Comparison of ENCODE assay signal across 9 cellular contexts in genomic region chr17:2179615-2180295, GRCh38.
DNase-seq lines count a peak whose midpoint lies in the region; ATAC-seq and TF ChIP-seq lines count a peak whose summit lies in the region.
"Had no signal": no experiment of that assay in that cellular context is flagged by ENCODE, and none has a peak within 500 bp of the region (broad histone marks: within the 10 kb centered on the region; RNA-seq: fewer than 3 reads in every experiment).

No MANE protein-coding gene starts in this region.

- peak overlapping the region; percentile 53 to 66 for H3K27ac ChIP-seq in left lung
- H3K27ac ChIP-seq in tibial nerve: peak overlapping the region in 3 of 4 donors; percentile 45 to 76 (median 66)

- H3K9me3 ChIP-seq in left lung: no peaks in the 10 kb centered on the region
- H3K9me3 ChIP-seq in tibial nerve: no peaks in the 10 kb centered on the region

- peak overlapping the region in 4 of 10 donors; percentile 6 to 56 (median 42) for H3K27ac Mint-ChIP-seq in naive thymus-derived CD8-positive, alpha-beta T cell
- H3K27ac Mint-ChIP-seq: stimulated activated naive CD8-positive, alpha-beta T cell treated with anti-CD3 and anti-CD28 coated beads, Interleukin-15, Interleukin-2, amounts not matched to agents 100 ng/mL and 50 ng/mL, for 24 hours had no signal

- H3K27me3 ChIP-seq in left lung: no peaks in the 10 kb centered on the region
- H3K27me3 ChIP-seq in tibial nerve: no peaks in the 10 kb centered on the region

- ATAC-seq in left lung (peak; percentile 58), GM21381 (IDR thresholded peaks at IDR 0.05; ENCODE audit: unreplicated experiment) (no peak), HG03045 (IDR thresholded peaks at IDR 0.05; ENCODE audit: unreplicated experiment) (no peak)
- no peak for ATAC-seq in naive thymus-derived CD8-positive, alpha-beta T cell

- TF ChIP-seq POLR2A in tibial nerve (IDR thresholded peaks at IDR 0.05): no peak

- intact Hi-C loops in left lung (cut with DNase I): no loop called here

- DNase-seq in NCI-H1092 treated with DMSO at 0.1 percent for 48 hours (lab: John Stamatoyannopoulos, UW) (peak; percentile 97), cardiac fibroblast (ENCODE audit: low read depth in 2 of 2) (peak; percentile 98 to 99), left lung (peak in 1 of 2 donors; percentile 69), tibial nerve (ENCODE audit: low spot score in 2 of 2) (peak; percentile 84 to 98), NCI-H128 (lab: John Stamatoyannopoulos, UW; ENCODE audit: unreplicated experiment) (no peak)
- DNase-seq in naive thymus-derived CD8-positive, alpha-beta T cell: no peak

- no peaks in the 10 kb centered on the region for H3K9me3 Mint-ChIP-seq in naive thymus-derived CD8-positive, alpha-beta T cell
- H3K9me3 Mint-ChIP-seq: stimulated activated naive CD8-positive, alpha-beta T cell treated with anti-CD3 and anti-CD28 coated beads, Interleukin-15, Interleukin-2, amounts not matched to agents 100 ng/mL and 50 ng/mL, for 24 hours had no signal

- H3K4me1 Mint-ChIP-seq in naive thymus-derived CD8-positive, alpha-beta T cell: peaks cover 10 to 29% (median 13%) of the 10 kb centered on the region in 4 donors

- no peaks in the 10 kb centered on the region for H3K27me3 Mint-ChIP-seq in naive thymus-derived CD8-positive, alpha-beta T cell
- H3K27me3 Mint-ChIP-seq: stimulated activated naive CD8-positive, alpha-beta T cell treated with anti-CD3 and anti-CD28 coated beads, Interleukin-15, Interleukin-2, amounts not matched to agents 100 ng/mL and 50 ng/mL, for 24 hours had no signal

- H3K4me1 ChIP-seq in left lung (peaks cover 51 to 82% of the 10 kb centered on the region in 2 donors), tibial nerve (peaks cover 9 to 86% (median 61%) of the 10 kb centered on the region in 4 donors)

- H3K36me3 Mint-ChIP-seq in naive thymus-derived CD8-positive, alpha-beta T cell: peaks cover 5 to 78% (median 6%) of the 10 kb centered on the region in 3 donors

- H3K4me3 Mint-ChIP-seq in naive thymus-derived CD8-positive, alpha-beta T cell: no peak overlapping the region
- H3K4me3 Mint-ChIP-seq: stimulated activated naive CD8-positive, alpha-beta T cell treated with anti-CD3 and anti-CD28 coated beads, Interleukin-15, Interleukin-2, amounts not matched to agents 100 ng/mL and 50 ng/mL, for 24 hours had no signal

- POLR2A ChIA-PET in naive thymus-derived CD8-positive, alpha-beta T cell (lab: Charles Lee): no interaction called here

- TF ChIP-seq CTCF in cardiac fibroblast (IDR thresholded peaks at IDR 0.05; ENCODE audit: low read depth, low read length) (no peak), left lung (IDR thresholded peaks at IDR 0.05) (no peak), tibial nerve (IDR thresholded peaks at IDR 0.05) (peak in 1 of 5 experiments; percentile 13)

- peak in 1 of 2 donors; percentile 84 for TF ChIP-seq EP300 in tibial nerve (IDR thresholded peaks at IDR 0.05)

- H3K4me3 ChIP-seq in cardiac fibroblast (replicated peaks in 1 of 2; ENCODE audit: low read depth in 2 of 2, low read length in 2 of 2) (no peak overlapping the region), left lung (no peak overlapping the region), tibial nerve (no peak overlapping the region)

- 12 to 19% methylated on average over 9 of the region's 9 CpGs for WGBS in tibial nerve, 2 donors

- H3K36me3 ChIP-seq in left lung: peaks cover 0 to 10% of the 10 kb centered on the region in 2 donors
- no peaks in the 10 kb centered on the region for H3K36me3 ChIP-seq in tibial nerve

Comparison
In these comparisons a context has a peak if more than half of its experiments do, and no peak if none do; other contexts are left out.
1. DNase-seq: peak in NCI-H1092 treated with DMSO at 0.1 percent for 48 hours (single experiment), cardiac fibroblast (2 of 2) and tibial nerve (2 of 2); none in naive thymus-derived CD8-positive, alpha-beta T cell (0 of 10) and NCI-H128 (single experiment).